ENCODE assay signal across 8 cellular contexts in the genomic region with DNA sequence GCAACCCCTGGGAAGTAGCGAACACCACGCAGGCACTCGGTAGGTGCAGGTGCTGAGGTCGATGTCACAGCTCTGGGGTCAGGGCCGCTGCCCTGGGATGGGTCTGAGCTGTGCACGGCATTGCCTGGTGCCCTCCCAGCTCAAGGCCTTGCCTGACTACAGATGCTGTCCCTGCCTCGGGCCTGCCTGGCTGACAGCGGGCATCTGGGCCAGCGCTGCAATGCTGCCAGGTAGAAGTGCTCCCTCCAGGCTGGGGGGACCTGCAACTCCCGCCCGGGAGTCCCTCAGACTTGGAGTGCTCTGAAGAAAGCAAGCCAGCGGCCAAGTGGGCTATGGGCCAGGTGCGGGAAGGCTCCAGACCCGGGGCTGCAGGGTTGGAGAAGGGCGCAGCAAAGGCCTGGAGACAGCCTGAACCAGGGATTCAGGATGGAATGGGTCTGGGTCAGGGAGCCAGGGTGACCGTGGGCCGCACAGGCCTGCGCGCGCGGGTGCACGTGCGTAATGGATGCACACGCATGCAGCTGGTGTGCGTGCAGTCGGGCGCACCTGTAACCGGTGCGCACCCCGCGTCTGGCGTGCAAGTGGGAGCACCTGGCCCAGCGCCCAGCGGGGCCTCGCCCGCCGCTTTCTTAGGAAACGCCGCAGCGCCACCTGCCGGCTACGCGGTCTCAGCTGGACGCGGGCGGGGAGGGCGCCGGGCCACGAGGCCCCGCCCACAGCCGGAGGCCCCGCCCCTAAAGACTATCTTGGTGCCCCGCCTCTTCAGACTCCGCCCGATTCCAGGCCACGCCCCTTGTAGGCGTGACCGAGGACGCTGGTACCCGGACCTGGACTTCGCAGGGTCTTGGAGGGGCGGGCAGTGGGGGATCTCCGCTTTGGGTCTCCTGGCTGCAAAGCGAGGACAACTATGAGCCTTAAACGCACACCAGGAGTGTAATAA. TPM values are rescaled to one million over a fixed set of nuclear protein-coding genes. Genes with fewer than 3 reads are reported as not detected.
DNase-seq lines count a peak whose midpoint lies in the region; ATAC-seq, FAIRE-seq and TF ChIP-seq lines count a peak whose summit lies in the region.

No MANE protein-coding gene starts in this region.

- intact Hi-C loops in CD14-positive monocyte (cut with micrococcal nuclease) = loop anchor here (5.0 to 10.0 kb wide), 2 partner anchors 45 to 188 kb away; a partner anchor contains a TSS
- intact Hi-C loops in activated naive CD4-positive, alpha-beta T cell treated with anti-CD3 and anti-CD28 coated beads for 36 hours (cut with micrococcal nuclease) = loop anchor here (1.0 kb wide), 4 partner anchors 20 to 218 kb away; a partner anchor contains a TSS
- intact Hi-C loops in pancreas (cut with DNase I) = no loop called here
- intact Hi-C loops in tibial artery (cut with DNase I; ENCODE audit: low total_unique reads) = no loop called here

- H3K27ac ChIP-seq in pancreas (no peak overlapping the region), tibial artery (no peak overlapping the region)

- ATAC-seq in GM21526 (IDR thresholded peaks at IDR 0.05; ENCODE audit: low FRiP score, unreplicated experiment) (peak; percentile 72), SK-N-SH treated with all-trans-retinoic acid at 6 μM for 48 hours (peak; percentile 90), pancreas (peak; percentile 93 to 99 (median 98))

- peak; percentile 77 for DNase-seq in CD14-positive monocyte (ENCODE audit: low spot score)
- peak; percentile 89 for DNase-seq in NCI-H1092 treated with DMSO at 0.1 percent for 48 hours (lab: John Stamatoyannopoulos, UW)
- DNase-seq in activated naive CD4-positive, alpha-beta T cell treated with anti-CD3 and anti-CD28 coated beads for 36 hours = peak; percentile 90
- peak; percentile 99 for DNase-seq in germinal center (ENCODE audit: low spot score)
- DNase-seq in pancreas = peak; percentile 68 to 97 (median 86)
- DNase-seq in tibial artery = peak; percentile 52 to 78

- no peaks in the 10 kb centered on the region for H3K36me3 Mint-ChIP-seq in CD14-positive monocyte
- H3K36me3 Mint-ChIP-seq in activated naive CD4-positive, alpha-beta T cell treated with anti-CD3 and anti-CD28 coated beads for 36 hours (ENCODE audit: low read depth) = no peaks in the 10 kb centered on the region

- H3K4me1 ChIP-seq in pancreas (no peaks in the 10 kb centered on the region), tibial artery (peaks cover 0 to 11% (median 9%) of the 10 kb centered on the region in 4 donors)

- no peaks in the 10 kb centered on the region for H3K36me3 ChIP-seq in pancreas
- H3K36me3 ChIP-seq in tibial artery = no peaks in the 10 kb centered on the region

- TF ChIP-seq CTCF in CD14-positive monocyte (IDR thresholded peaks at IDR 0.05) = peak; percentile 90
- peak; percentile 62 to 79 (median 74) for TF ChIP-seq CTCF in pancreas (IDR thresholded peaks at IDR 0.05)
- TF ChIP-seq CTCF in tibial artery (IDR thresholded peaks at IDR 0.05) = peak; percentile 44 to 54

- WGBS in pancreas, 2 donors = 11 to 15% methylated on average over 52 to 65 of the region's 65 CpGs

- CTCF ChIA-PET in activated naive CD4-positive, alpha-beta T cell treated with anti-CD3 and anti-CD28 coated beads for 36 hours (lab: Charles Lee) = interaction anchor here (1.6 to 1.7 kb wide), 2 partner anchors 8 to 220 kb away, joined by 4 to 5 read pairs; no protein-coding TSS in a partner anchor

- H3K27me3 ChIP-seq in pancreas = peaks cover 0 to 10% (median 0%) of the 10 kb centered on the region in 4 donors
- peaks cover 0 to 80% of the 10 kb centered on the region in 2 donors for H3K27me3 ChIP-seq in tibial artery

- no peak for FAIRE-seq in pancreas (lab: Jason Lieb, UNC)

- peaks cover 13 to 23% (median 19%) of the 10 kb centered on the region in 3 donors for H3K27me3 Mint-ChIP-seq in CD14-positive monocyte (ENCODE audit: low read depth in 3 of 3)
- peaks cover 2% of the 10 kb centered on the region for H3K27me3 Mint-ChIP-seq in activated naive CD4-positive, alpha-beta T cell treated with anti-CD3 and anti-CD28 coated beads for 36 hours (ENCODE audit: low read depth)

- H3K9me3 ChIP-seq in pancreas = no peaks in the 10 kb centered on the region
- H3K9me3 ChIP-seq in tibial artery = no peaks in the 10 kb centered on the region

- peaks cover 11% of the 10 kb centered on the region for H3K4me1 Mint-ChIP-seq in CD14-positive monocyte
- peaks cover 11% of the 10 kb centered on the region for H3K4me1 Mint-ChIP-seq in activated naive CD4-positive, alpha-beta T cell treated with anti-CD3 and anti-CD28 coated beads for 36 hours (ENCODE audit: low read depth)

- H3K4me3 Mint-ChIP-seq in CD14-positive monocyte = peak overlapping the region in 1 of 2 donors; percentile 62
- H3K4me3 Mint-ChIP-seq in activated naive CD4-positive, alpha-beta T cell treated with anti-CD3 and anti-CD28 coated beads for 36 hours = peak overlapping the region; percentile 16

- peak overlapping the region in 1 of 4 donors; percentile 14 for H3K4me3 ChIP-seq in pancreas
- no peak overlapping the region for H3K4me3 ChIP-seq in tibial artery

- H3K9me3 Mint-ChIP-seq in CD14-positive monocyte = peaks cover 0 to 8% (median 1%) of the 10 kb centered on the region in 7 donors
- H3K9me3 Mint-ChIP-seq in activated naive CD4-positive, alpha-beta T cell treated with anti-CD3 and anti-CD28 coated beads for 36 hours = no peaks in the 10 kb centered on the region

- peak overlapping the region in 1 of 7 donors; percentile 19 for H3K27ac Mint-ChIP-seq in CD14-positive monocyte
- H3K27ac Mint-ChIP-seq in activated naive CD4-positive, alpha-beta T cell treated with anti-CD3 and anti-CD28 coated beads for 36 hours = no peak overlapping the region

TF ChIP-seq in SK-N-SH treated with all-trans-retinoic acid at 6 μM for 48 hours, 23 proteins besides CTCF, POLR2A, EP300 and RAD21:
- TF ChIP-seq TOX (CRISPR knock-in tag; IDR thresholded peaks at IDR 0.05; ENCODE audit: borderline replicate concordance) = no peak
- TF ChIP-seq, protein P1, sequence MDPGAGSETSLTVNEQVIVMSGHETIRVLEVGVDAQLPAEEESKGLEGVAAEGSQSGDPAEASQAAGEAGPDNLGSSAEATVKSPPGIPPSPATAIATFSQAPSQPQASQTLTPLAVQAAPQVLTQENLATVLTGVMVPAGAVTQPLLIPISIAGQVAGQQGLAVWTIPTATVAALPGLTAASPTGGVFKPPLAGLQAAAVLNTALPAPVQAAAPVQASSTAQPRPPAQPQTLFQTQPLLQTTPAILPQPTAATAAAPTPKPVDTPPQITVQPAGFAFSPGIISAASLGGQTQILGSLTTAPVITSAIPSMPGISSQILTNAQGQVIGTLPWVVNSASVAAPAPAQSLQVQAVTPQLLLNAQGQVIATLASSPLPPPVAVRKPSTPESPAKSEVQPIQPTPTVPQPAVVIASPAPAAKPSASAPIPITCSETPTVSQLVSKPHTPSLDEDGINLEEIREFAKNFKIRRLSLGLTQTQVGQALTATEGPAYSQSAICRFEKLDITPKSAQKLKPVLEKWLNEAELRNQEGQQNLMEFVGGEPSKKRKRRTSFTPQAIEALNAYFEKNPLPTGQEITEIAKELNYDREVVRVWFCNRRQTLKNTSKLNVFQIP (CRISPR knock-in tag; IDR thresholded peaks at IDR 0.05; ENCODE audit: borderline replicate concordance, low read depth) = 0 out of 2 replicates have a peak, but pooled peaks have one; percentile 36

RNA-seq across cellular contexts. Expression of a gene that starts 46.7 kb away (rescaled TPM):
- polyA plus RNA-seq in CD14-positive monocyte (under 1 TPM; 0.14 to 0.72 TPM), pancreas (10 to 100 TPM; 85.6 to 93.6 TPM)
- 1 to 10 TPM; 3.7 to 4.2 TPM for total RNA-seq in activated naive CD4-positive, alpha-beta T cell treated with anti-CD3 and anti-CD28 coated beads for 36 hours
- total RNA-seq in pancreas = 10 to 100 TPM in 4 of 6 donors, 1 to 10 TPM in 2; 8.3 to 24.2 (median 11.3) TPM

Comparison
In these comparisons a context has a peak if more than half of its experiments do, and no peak if none do; other contexts are left out.
1. intact Hi-C loops: an anchor here in CD14-positive monocyte (5.0 to 10.0 kb wide) and activated naive CD4-positive, alpha-beta T cell treated with anti-CD3 and anti-CD28 coated beads for 36 hours (1.0 kb wide); none called in pancreas and tibial artery.